ENCODE assay signal across 9 cellular contexts in the genomic region with DNA sequence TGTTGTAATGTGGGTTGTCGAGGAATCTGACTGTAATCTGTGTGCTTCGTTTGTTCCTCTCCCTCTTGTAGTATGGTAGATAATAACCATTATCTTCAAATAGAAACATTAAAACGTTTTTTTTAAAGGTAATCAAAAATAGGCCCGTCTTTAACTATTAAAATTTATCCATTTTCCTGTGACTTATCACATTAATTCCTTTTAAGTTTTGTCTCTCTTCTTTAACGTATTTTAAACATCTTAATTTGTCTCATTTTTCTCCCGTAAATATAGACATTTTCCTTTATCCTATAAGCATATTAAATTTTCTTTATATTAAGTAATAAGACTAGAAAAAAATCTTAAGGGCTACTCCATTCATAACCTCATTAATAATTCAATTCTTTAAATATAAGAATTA.
"Had no signal": no experiment of that assay in that cellular context is flagged by ENCODE, and none has a peak within 500 bp of the region (broad histone marks: within the 10 kb centered on the region; RNA-seq: fewer than 3 reads in every experiment).

No MANE protein-coding gene starts in this region.

- H3K27ac ChIP-seq: GM23248 had no signal

- H3K4me1 ChIP-seq: HAP-1 had no signal

- FAIRE-seq: HTR-8/SVneo had no signal

- H3K4me3 ChIP-seq: GM23248, HAP-1 had no signal

- H3K9me3 ChIP-seq: HAP-1 had no signal

- ATAC-seq: HCT116 had no signal

- DNase-seq: GM23248, GOT3, H7, HFFc6, IMR-90, KBM-7 had no signal
